1 cellular context compared by ENCODE assay signal in the genomic region with DNA sequence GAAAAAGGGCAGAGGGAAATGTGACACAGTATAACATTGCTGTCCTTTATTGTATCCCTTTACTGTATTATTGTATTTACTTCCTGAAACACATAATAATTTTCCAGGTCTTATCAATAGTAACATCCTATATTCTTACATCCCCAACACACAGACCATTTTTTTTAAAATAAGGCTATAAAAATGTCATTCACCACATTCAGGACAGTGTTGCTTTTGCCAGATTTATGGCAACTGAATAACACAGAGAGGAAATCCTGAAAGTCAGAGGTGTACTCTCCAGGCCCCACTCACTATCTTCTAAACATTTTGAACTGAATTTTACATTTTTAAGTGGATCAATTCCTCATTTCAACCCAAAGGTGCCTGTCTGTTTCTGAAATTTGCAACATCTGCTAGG.
TF ChIP-seq lines count a peak whose summit lies in the region.

No MANE protein-coding gene starts in this region.

TF ChIP-seq in SK-N-SH treated with all-trans-retinoic acid at 6 μM for 48 hours, 23 proteins besides CTCF, POLR2A, EP300 and RAD21 (continued from another document):
- TF ChIP-seq, protein P1, sequence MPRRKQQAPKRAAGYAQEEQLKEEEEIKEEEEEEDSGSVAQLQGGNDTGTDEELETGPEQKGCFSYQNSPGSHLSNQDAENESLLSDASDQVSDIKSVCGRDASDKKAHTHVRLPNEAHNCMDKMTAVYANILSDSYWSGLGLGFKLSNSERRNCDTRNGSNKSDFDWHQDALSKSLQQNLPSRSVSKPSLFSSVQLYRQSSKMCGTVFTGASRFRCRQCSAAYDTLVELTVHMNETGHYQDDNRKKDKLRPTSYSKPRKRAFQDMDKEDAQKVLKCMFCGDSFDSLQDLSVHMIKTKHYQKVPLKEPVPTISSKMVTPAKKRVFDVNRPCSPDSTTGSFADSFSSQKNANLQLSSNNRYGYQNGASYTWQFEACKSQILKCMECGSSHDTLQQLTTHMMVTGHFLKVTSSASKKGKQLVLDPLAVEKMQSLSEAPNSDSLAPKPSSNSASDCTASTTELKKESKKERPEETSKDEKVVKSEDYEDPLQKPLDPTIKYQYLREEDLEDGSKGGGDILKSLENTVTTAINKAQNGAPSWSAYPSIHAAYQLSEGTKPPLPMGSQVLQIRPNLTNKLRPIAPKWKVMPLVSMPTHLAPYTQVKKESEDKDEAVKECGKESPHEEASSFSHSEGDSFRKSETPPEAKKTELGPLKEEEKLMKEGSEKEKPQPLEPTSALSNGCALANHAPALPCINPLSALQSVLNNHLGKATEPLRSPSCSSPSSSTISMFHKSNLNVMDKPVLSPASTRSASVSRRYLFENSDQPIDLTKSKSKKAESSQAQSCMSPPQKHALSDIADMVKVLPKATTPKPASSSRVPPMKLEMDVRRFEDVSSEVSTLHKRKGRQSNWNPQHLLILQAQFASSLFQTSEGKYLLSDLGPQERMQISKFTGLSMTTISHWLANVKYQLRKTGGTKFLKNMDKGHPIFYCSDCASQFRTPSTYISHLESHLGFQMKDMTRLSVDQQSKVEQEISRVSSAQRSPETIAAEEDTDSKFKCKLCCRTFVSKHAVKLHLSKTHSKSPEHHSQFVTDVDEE (CRISPR knock-in tag; IDR thresholded peaks at IDR 0.05) = no peak
- TF ChIP-seq GLIS3 (CRISPR knock-in tag; IDR thresholded peaks at IDR 0.05) (no peak), ZFP30 (CRISPR knock-in tag; IDR thresholded peaks at IDR 0.05) (no peak), TCF4 (CRISPR knock-in tag; IDR thresholded peaks at IDR 0.05; ENCODE audit: borderline replicate concordance) (no peak)
- TF ChIP-seq, protein P2, sequence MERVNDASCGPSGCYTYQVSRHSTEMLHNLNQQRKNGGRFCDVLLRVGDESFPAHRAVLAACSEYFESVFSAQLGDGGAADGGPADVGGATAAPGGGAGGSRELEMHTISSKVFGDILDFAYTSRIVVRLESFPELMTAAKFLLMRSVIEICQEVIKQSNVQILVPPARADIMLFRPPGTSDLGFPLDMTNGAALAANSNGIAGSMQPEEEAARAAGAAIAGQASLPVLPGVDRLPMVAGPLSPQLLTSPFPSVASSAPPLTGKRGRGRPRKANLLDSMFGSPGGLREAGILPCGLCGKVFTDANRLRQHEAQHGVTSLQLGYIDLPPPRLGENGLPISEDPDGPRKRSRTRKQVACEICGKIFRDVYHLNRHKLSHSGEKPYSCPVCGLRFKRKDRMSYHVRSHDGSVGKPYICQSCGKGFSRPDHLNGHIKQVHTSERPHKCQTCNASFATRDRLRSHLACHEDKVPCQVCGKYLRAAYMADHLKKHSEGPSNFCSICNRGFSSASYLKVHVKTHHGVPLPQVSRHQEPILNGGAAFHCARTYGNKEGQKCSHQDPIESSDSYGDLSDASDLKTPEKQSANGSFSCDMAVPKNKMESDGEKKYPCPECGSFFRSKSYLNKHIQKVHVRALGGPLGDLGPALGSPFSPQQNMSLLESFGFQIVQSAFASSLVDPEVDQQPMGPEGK (CRISPR knock-in tag; IDR thresholded peaks at IDR 0.05; ENCODE audit: borderline replicate concordance) = no peak
- TF ChIP-seq, protein P3, sequence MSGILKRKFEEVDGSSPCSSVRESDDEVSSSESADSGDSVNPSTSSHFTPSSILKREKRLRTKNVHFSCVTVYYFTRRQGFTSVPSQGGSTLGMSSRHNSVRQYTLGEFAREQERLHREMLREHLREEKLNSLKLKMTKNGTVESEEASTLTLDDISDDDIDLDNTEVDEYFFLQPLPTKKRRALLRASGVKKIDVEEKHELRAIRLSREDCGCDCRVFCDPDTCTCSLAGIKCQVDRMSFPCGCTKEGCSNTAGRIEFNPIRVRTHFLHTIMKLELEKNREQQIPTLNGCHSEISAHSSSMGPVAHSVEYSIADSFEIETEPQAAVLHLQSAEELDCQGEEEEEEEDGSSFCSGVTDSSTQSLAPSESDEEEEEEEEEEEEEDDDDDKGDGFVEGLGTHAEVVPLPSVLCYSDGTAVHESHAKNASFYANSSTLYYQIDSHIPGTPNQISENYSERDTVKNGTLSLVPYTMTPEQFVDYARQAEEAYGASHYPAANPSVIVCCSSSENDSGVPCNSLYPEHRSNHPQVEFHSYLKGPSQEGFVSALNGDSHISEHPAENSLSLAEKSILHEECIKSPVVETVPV (CRISPR knock-in tag; IDR thresholded peaks at IDR 0.05) = no peak
